23 cellular contexts compared by ENCODE assay signal in genomic region chr11:69870772-69871171, GRCh38. TPM values are rescaled to one million over a fixed set of nuclear protein-coding genes. Genes with fewer than 3 reads are reported as not detected.
DNase-seq lines count a peak whose midpoint lies in the region; ATAC-seq and TF ChIP-seq lines count a peak whose summit lies in the region.
"Had no signal": no experiment of that assay in that cellular context is flagged by ENCODE, and none has a peak within 500 bp of the region (broad histone marks: within the 10 kb centered on the region; RNA-seq: fewer than 3 reads in every experiment).

No MANE protein-coding gene starts in this region.

- ATAC-seq in left lobe of liver (peak; percentile 54), GM18520 (IDR thresholded peaks at IDR 0.05; ENCODE audit: unreplicated experiment) (no peak), GM21526 (IDR thresholded peaks at IDR 0.05; ENCODE audit: low FRiP score, unreplicated experiment) (no peak)

- no peaks in the 10 kb centered on the region for H3K9me3 Mint-ChIP-seq in HFFc6

- H3K27me3 Mint-ChIP-seq in HFFc6 (ENCODE audit: insufficient read depth): peaks cover 48% of the 10 kb centered on the region

- H3K4me3 ChIP-seq in AG10803 (ENCODE audit: low read length): no peak overlapping the region
- H3K4me3 ChIP-seq in cardiac fibroblast (replicated peaks in 1 of 2; ENCODE audit: low read depth in 2 of 2, low read length in 2 of 2): no peak overlapping the region
- H3K4me3 ChIP-seq: Peyer's patch, SJSA1 had no signal

- no peak overlapping the region for H3K4me3 Mint-ChIP-seq in HFFc6
- H3K4me3 Mint-ChIP-seq: CD4-positive, CD25-positive, alpha-beta regulatory T cell had no signal

- H3K4me1 Mint-ChIP-seq in HFFc6 (ENCODE audit: low read depth): no peaks in the 10 kb centered on the region; the same call in 1 of the 2 replicates
- H3K4me1 Mint-ChIP-seq: CD4-positive, CD25-positive, alpha-beta regulatory T cell had no signal

- DNase-seq in AG10803 (ENCODE audit: low read depth) (peak; percentile 34), NOMO-1 treated with DMSO at 0.1 percent for 48 hours (lab: John Stamatoyannopoulos, UW; ENCODE audit: unreplicated experiment) (peak; percentile 17), cardiac fibroblast (ENCODE audit: low read depth in 2 of 2) (peak; percentile 4 to 44), left lobe of liver (ENCODE audit: low spot score) (no peak), middle frontal gyrus (ENCODE audit: extremely low spot score, low spot score) (no peak), HFFc6 (no peak)
- DNase-seq: BE2C; Caco-2; CD4-positive, CD25-positive, alpha-beta regulatory T cell; GDM1; GOT3; KBM-7; NCI-H1048; NCI-H1436; NCI-H1930; NCI-H226; NCI-H524 had no signal

- no peak for TF ChIP-seq CTCF in AG10803 (conservative IDR thresholded peaks at IDR 0.05; ENCODE audit: low read length)
- TF ChIP-seq CTCF in cardiac fibroblast (IDR thresholded peaks at IDR 0.05; ENCODE audit: low read depth, low read length): no peak
- TF ChIP-seq CTCF in HFFc6 (IDR thresholded peaks at IDR 0.05): no peak

- H3K36me3 Mint-ChIP-seq in HFFc6 (ENCODE audit: low read depth): no peaks in the 10 kb centered on the region
- H3K36me3 Mint-ChIP-seq: CD4-positive, CD25-positive, alpha-beta regulatory T cell had no signal

- no peak overlapping the region for H3K27ac Mint-ChIP-seq in HFFc6

RNA-seq across cellular contexts. Expression of gene FGF3, which starts 51.6 kb away (rescaled TPM):
- total RNA-seq in left lobe of liver: not detected
- total RNA-seq in HFFc6 (2021; fragmentation: NEBNext Ultra II Directional; extraction: Animal tissue kit (Norgen Biotek cat#: 25700)): not detected
- total RNA-seq: A172; Caco-2; CD4-positive, CD25-positive, alpha-beta regulatory T cell; Daoy; Peyer's patch; SJSA1 had no signal

Comparison
In these comparisons a context has a peak if more than half of its experiments do, and no peak if none do; other contexts are left out.
1. DNase-seq: peak in AG10803 (single experiment), NOMO-1 treated with DMSO at 0.1 percent for 48 hours (single experiment) and cardiac fibroblast (2 of 2); none in left lobe of liver (single experiment), middle frontal gyrus (single experiment) and HFFc6 (single experiment).